2 cellular contexts compared by ENCODE assay signal in genomic region chr17:7444682-7445010, GRCh38.
TF ChIP-seq lines count a peak whose summit lies in the region.

No MANE protein-coding gene starts in this region.

TF ChIP-seq in HEK293, 187 proteins besides CTCF, POLR2A, EP300 and RAD21:
- no peak for TF ChIP-seq ZNF664 (tag by site-specific recombination; IDR thresholded peaks at IDR 0.05)
- TF ChIP-seq ZFHX2 (tag by site-specific recombination; conservative IDR thresholded peaks at IDR 0.05): peak; percentile 87
- no peak for TF ChIP-seq MZF1 (tag by site-specific recombination; IDR thresholded peaks at IDR 0.05; ENCODE audit: borderline replicate concordance)
- no peak for TF ChIP-seq ZNF394 (tag by site-specific recombination; IDR thresholded peaks at IDR 0.05; ENCODE audit: borderline replicate concordance)
- peak; percentile 66 for TF ChIP-seq EGR2 (tag by site-specific recombination; IDR thresholded peaks at IDR 0.05; ENCODE audit: low read depth)
- TF ChIP-seq ZNF701 (tag by site-specific recombination; IDR thresholded peaks at IDR 0.05): no peak
- no peak for TF ChIP-seq ZNF184 (tag by site-specific recombination; IDR thresholded peaks at IDR 0.05)
- TF ChIP-seq ZNF398 (tag by site-specific recombination; IDR thresholded peaks at IDR 0.05): 0 out of 2 replicates have a peak, but pooled peaks have one; percentile 5
- TF ChIP-seq WT1 (tag by site-specific recombination; IDR thresholded peaks at IDR 0.05): no peak
- TF ChIP-seq ZBTB7A (tag by site-specific recombination; IDR thresholded peaks at IDR 0.05; ENCODE audit: low read depth): no peak
- no peak for TF ChIP-seq PRDM1 (tag by site-specific recombination; IDR thresholded peaks at IDR 0.05)
- TF ChIP-seq ZNF335 (tag by site-specific recombination; conservative IDR thresholded peaks at IDR 0.05): peak; percentile 89

TF ChIP-seq in H1, 55 proteins besides CTCF, POLR2A, EP300 and RAD21:
- TF ChIP-seq RFX5 (IDR thresholded peaks at IDR 0.05; ENCODE audit: borderline replicate concordance, low read depth, low read length): no peak
- TF ChIP-seq CBX5 (IDR thresholded peaks at IDR 0.05; ENCODE audit: low read depth, low read length): no peak
- no peak for TF ChIP-seq TAF7 (optimal IDR thresholded peaks at IDR 0.05; ENCODE audit: borderline replicate concordance, low read depth, low read length)
- TF ChIP-seq, protein P1, sequence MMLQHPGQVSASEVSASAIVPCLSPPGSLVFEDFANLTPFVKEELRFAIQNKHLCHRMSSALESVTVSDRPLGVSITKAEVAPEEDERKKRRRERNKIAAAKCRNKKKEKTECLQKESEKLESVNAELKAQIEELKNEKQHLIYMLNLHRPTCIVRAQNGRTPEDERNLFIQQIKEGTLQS (IDR thresholded peaks at IDR 0.05; ENCODE audit: insufficient read depth, low read depth, low read length): no peak
- TF ChIP-seq FOSL1 (IDR thresholded peaks at IDR 0.05; ENCODE audit: insufficient read depth, low read depth, low read length): no peak
- TF ChIP-seq JUN (IDR thresholded peaks at IDR 0.05; ENCODE audit: low read depth, low read length): no peak
- no peak for TF ChIP-seq SP4 (IDR thresholded peaks at IDR 0.05; ENCODE audit: low read length)
- TF ChIP-seq TEAD4 (IDR thresholded peaks at IDR 0.05; ENCODE audit: low read depth, low read length): no peak
- no peak for TF ChIP-seq EZH2 (IDR thresholded peaks at IDR 0.05; ENCODE audit: low read depth, low read length, severe bottlenecking)
- TF ChIP-seq GABPA (IDR thresholded peaks at IDR 0.05; ENCODE audit: borderline replicate concordance, insufficient read depth, low read length): no peak
- TF ChIP-seq SIRT6 (IDR thresholded peaks at IDR 0.05; ENCODE audit: low read length): no peak
- TF ChIP-seq CBX8 (IDR thresholded peaks at IDR 0.05; ENCODE audit: borderline replicate concordance, low read depth, low read length): no peak
TF ChIP-seq in H1: peak in this region for 0.
